Comparison of ENCODE assay signal across 25 cellular contexts in genomic region chr2:223923976-223924375, GRCh38.
"Had no signal": no experiment of that assay in that cellular context is flagged by ENCODE, and none has a peak within 500 bp of the region (broad histone marks: within the 10 kb centered on the region; RNA-seq: fewer than 3 reads in every experiment).

No MANE protein-coding gene starts in this region.

- H3K27me3 Mint-ChIP-seq: activated CD4-positive, alpha-beta memory T cell treated with anti-CD3 and anti-CD28 coated beads, Interleukin-2, amount 10 ng/mL, durations not matched to agents 7 days and 5 days; activated CD4-positive, alpha-beta T cell treated with anti-CD3 and anti-CD28 coated beads, Interleukin-2, amount 10 ng/mL, durations not matched to agents 7 days and 5 days; activated naive CD8-positive, alpha-beta T cell; activated T-helper 17 cell treated with anti-CD3 and anti-CD28 coated beads, Interleukin-2, amount 50 U/mL, for 72 hours had no signal

- H3K4me3 Mint-ChIP-seq: activated CD4-positive, alpha-beta memory T cell treated with anti-CD3 and anti-CD28 coated beads, Interleukin-2, amount 10 ng/mL, durations not matched to agents 7 days and 5 days; activated CD4-positive, alpha-beta T cell treated with anti-CD3 and anti-CD28 coated beads, Interleukin-2, amount 10 ng/mL, durations not matched to agents 7 days and 5 days; activated naive CD4-positive, alpha-beta T cell treated with anti-CD3 and anti-CD28 coated beads for 36 hours; activated naive CD8-positive, alpha-beta T cell; activated T-helper 17 cell treated with anti-CD3 and anti-CD28 coated beads, Interleukin-2, amount 50 U/mL, for 72 hours; T-helper 1 cell treated with Interleukin-12 subunit alpha and Interleukin-12 subunit beta and Interleukin-4 antibody, amounts not matched to agents 30 μg/mL and 1 μg/mL, for 36 hours; WTC11 had no signal

- H3K27me3 ChIP-seq: MG63 had no signal

- H3K4me3 ChIP-seq: MG63 had no signal

- FAIRE-seq: RCC 7860 had no signal

- H3K27ac Mint-ChIP-seq: activated CD4-positive, alpha-beta memory T cell treated with anti-CD3 and anti-CD28 coated beads, Interleukin-2, amount 10 ng/mL, durations not matched to agents 7 days and 5 days; activated CD4-positive, alpha-beta T cell treated with anti-CD3 and anti-CD28 coated beads, Interleukin-2, amount 10 ng/mL, durations not matched to agents 7 days and 5 days; activated naive CD4-positive, alpha-beta T cell treated with anti-CD3 and anti-CD28 coated beads for 36 hours; activated naive CD8-positive, alpha-beta T cell; activated T-helper 17 cell treated with anti-CD3 and anti-CD28 coated beads, Interleukin-2, amount 50 U/mL, for 72 hours; T-helper 1 cell treated with Interleukin-12 subunit alpha and Interleukin-12 subunit beta and Interleukin-4 antibody, amounts not matched to agents 30 μg/mL and 1 μg/mL, for 36 hours; WTC11 had no signal

- DNase-seq: activated CD4-positive, alpha-beta memory T cell treated with anti-CD3 and anti-CD28 coated beads, Interleukin-2, amount 10 ng/mL, durations not matched to agents 7 days and 5 days; activated CD4-positive, alpha-beta T cell treated with anti-CD3 and anti-CD28 coated beads, Interleukin-2, amount 10 ng/mL, durations not matched to agents 7 days and 5 days; activated CD4-positive, CD25-positive, alpha-beta regulatory T cell treated with anti-CD3 and anti-CD28 coated beads, Interleukin-2, amount 50 U/mL, for 72 hours; activated gamma-delta T cell; activated naive CD4-positive, alpha-beta T cell treated with anti-CD3 and anti-CD28 coated beads for 36 hours; activated T-cell treated with anti-CD3 and anti-CD28 coated beads for 4 hours; activated T-cell treated with anti-CD3 and anti-CD28 coated beads, Interleukin-2, amount 50 U/mL, for 48 hours; amygdala; caudate nucleus; KG1; MG63; MV-4-11; NCI-H1092 treated with DMSO at 0.1 percent for 48 hours; NCI-H1417 treated with DMSO at 0.1 percent for 48 hours; NCI-H1694; NCI-H2029 treated with DMSO at 0.1 percent for 48 hours; NCI-H345; NCI-H510A treated with DMSO at 0.1 percent for 48 hours; SHP77 treated with DMSO at 0.1 percent for 48 hours; T-helper 9 cell had no signal

- H3K9me3 Mint-ChIP-seq: activated CD4-positive, alpha-beta memory T cell treated with anti-CD3 and anti-CD28 coated beads, Interleukin-2, amount 10 ng/mL, durations not matched to agents 7 days and 5 days; activated T-helper 17 cell treated with anti-CD3 and anti-CD28 coated beads, Interleukin-2, amount 50 U/mL, for 72 hours; T-helper 1 cell treated with Interleukin-12 subunit alpha and Interleukin-12 subunit beta and Interleukin-4 antibody, amounts not matched to agents 30 μg/mL and 1 μg/mL, for 36 hours had no signal
